ENCODE assay signal across 8 cellular contexts in the genomic region with DNA sequence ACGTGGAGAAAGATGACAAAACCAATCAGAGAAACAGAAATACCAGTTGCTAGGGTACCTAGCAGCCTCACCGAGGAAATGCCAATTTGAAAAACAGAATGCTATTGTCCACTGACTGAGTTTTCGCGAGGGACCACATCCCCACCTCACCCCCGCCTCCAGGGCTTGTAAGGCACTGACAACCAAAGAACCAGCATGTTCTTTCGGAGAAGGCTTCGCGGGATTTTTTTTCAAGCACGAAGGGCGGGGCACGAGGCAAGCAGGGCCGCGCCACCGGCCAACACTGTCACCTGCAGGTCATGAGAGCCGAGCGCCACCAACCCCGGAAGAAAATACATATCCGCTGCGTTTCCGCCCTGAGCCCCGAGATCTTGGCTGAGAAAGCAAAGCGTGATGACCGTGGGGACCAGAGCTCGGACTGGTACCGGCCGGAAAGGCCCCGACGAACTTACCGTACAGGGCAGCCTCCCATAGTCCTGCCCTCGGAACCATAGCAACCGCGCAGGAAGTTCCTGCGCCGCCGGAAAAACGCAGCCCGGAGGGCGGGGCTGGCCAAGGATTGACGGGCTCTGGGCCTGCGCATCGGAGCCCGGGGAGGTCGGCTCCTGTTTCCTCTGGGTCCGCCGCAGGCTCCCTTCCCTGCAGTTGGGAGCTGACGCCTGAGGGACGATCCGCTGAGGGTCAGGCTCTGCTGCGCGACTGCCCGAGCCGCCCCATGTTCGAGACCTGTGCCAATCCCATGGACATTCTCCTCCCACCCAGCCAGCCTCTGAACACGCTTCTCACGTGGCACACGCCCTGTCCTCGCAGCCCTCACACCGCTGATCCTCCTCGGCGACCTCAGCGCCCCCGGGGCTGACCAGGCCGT. TPM values are rescaled to one million over a fixed set of nuclear protein-coding genes. Genes with fewer than 3 reads are reported as not detected.
DNase-seq lines count a peak whose midpoint lies in the region; TF ChIP-seq lines count a peak whose summit lies in the region.

No MANE protein-coding gene starts in this region.

- no peaks in the 10 kb centered on the region for H3K36me3 Mint-ChIP-seq in HFFc6 (ENCODE audit: low read depth)
- H3K36me3 Mint-ChIP-seq in activated naive CD4-positive, alpha-beta T cell treated with anti-CD3 and anti-CD28 coated beads, Interleukin-2, amount 10 ng/mL, durations not matched to agents 7 days and 5 days, result no peaks in the 10 kb centered on the region

- H3K4me3 ChIP-seq in SJSA1, result peak overlapping the region; percentile 55

- peak overlapping the region; percentile 94 for H3K27ac Mint-ChIP-seq in HFFc6
- H3K27ac Mint-ChIP-seq in activated naive CD4-positive, alpha-beta T cell treated with anti-CD3 and anti-CD28 coated beads, Interleukin-2, amount 10 ng/mL, durations not matched to agents 7 days and 5 days, result peak overlapping the region; percentile 96

- no peaks in the 10 kb centered on the region for H3K36me3 ChIP-seq in SJSA1

- peaks cover 5% of the 10 kb centered on the region; the same call in 1 of the 2 replicates for H3K4me1 ChIP-seq in SJSA1 (replicated peaks)

- no peaks in the 10 kb centered on the region for H3K9me3 ChIP-seq in SJSA1 (replicated peaks)

- H3K27me3 ChIP-seq in SJSA1 (replicated peaks), result no peaks in the 10 kb centered on the region

- H3K9me3 Mint-ChIP-seq in HFFc6, result no peaks in the 10 kb centered on the region
- H3K9me3 Mint-ChIP-seq in activated naive CD4-positive, alpha-beta T cell treated with anti-CD3 and anti-CD28 coated beads, Interleukin-2, amount 10 ng/mL, durations not matched to agents 7 days and 5 days, result no peaks in the 10 kb centered on the region

- H3K27ac ChIP-seq in SJSA1, result peak overlapping the region; percentile 67

- POLR2A ChIA-PET in GM10248 (lab: Yijun Ruan, JAX), result no interaction called here

- peak; percentile 76 for DNase-seq in GM10248 (ENCODE audit: extremely low spot score)
- DNase-seq in HFFc6, result peak; percentile 81
- DNase-seq in MV-4-11 (lab: John Stamatoyannopoulos, UW), result peak; percentile 87
- peak; percentile 84 to 89 for DNase-seq in SJSA1 (ENCODE audit: low read depth in 1 of 2, low spot score in 2 of 2)
- peak; percentile 92 for DNase-seq in activated naive CD4-positive, alpha-beta T cell treated with anti-CD3 and anti-CD28 coated beads, Interleukin-2, amount 10 ng/mL, durations not matched to agents 7 days and 5 days
- DNase-seq in globus pallidus (ENCODE audit: low spot score), result peak; percentile 89
- DNase-seq in non-pigmented ciliary epithelial cell (ENCODE audit: low read depth), result peak; percentile 37
- DNase-seq in superior temporal gyrus (ENCODE audit: extremely low spot score), result peak; percentile 87

- peak overlapping the region; percentile 93 for H3K4me3 Mint-ChIP-seq in HFFc6
- peak overlapping the region; percentile 84 for H3K4me3 Mint-ChIP-seq in activated naive CD4-positive, alpha-beta T cell treated with anti-CD3 and anti-CD28 coated beads, Interleukin-2, amount 10 ng/mL, durations not matched to agents 7 days and 5 days

- TF ChIP-seq CTCF in GM10248 (IDR thresholded peaks at IDR 0.05; ENCODE audit: control extremely low read depth, extremely low read depth, low read depth, missing control alignments), result peak; percentile 45
- peak; percentile 34 for TF ChIP-seq CTCF in HFFc6 (IDR thresholded peaks at IDR 0.05)

- CTCF ChIA-PET in GM10248 (lab: Yijun Ruan, JAX), result interaction anchor here (0.8 to 1.2 kb wide), 2 partner anchors 11 to 17 kb away, joined by 3 to 4 read pairs; no protein-coding TSS in a partner anchor
- CTCF ChIA-PET in activated naive CD4-positive, alpha-beta T cell treated with anti-CD3 and anti-CD28 coated beads, Interleukin-2, amount 10 ng/mL, durations not matched to agents 7 days and 5 days (lab: Charles Lee), result no interaction called here

- H3K27me3 Mint-ChIP-seq in HFFc6 (ENCODE audit: insufficient read depth), result peaks cover 4% of the 10 kb centered on the region
- H3K27me3 Mint-ChIP-seq in activated naive CD4-positive, alpha-beta T cell treated with anti-CD3 and anti-CD28 coated beads, Interleukin-2, amount 10 ng/mL, durations not matched to agents 7 days and 5 days, result peaks cover 16% of the 10 kb centered on the region

- peaks cover 6% of the 10 kb centered on the region; the same call in 1 of the 2 replicates for H3K4me1 Mint-ChIP-seq in HFFc6 (ENCODE audit: low read depth)
- peaks cover 23% of the 10 kb centered on the region for H3K4me1 Mint-ChIP-seq in activated naive CD4-positive, alpha-beta T cell treated with anti-CD3 and anti-CD28 coated beads, Interleukin-2, amount 10 ng/mL, durations not matched to agents 7 days and 5 days

RNA-seq across cellular contexts. Expression of a gene that starts 59.2 kb away (rescaled TPM):
- 1 to 10 TPM in 3 of 6 experiments, under 1 TPM in 1, not detected in 2; 0.60 to 1.3 (median 1.2) TPM for total RNA-seq in HFFc6 (2021; fragmentation: NEBNext Ultra II Directional; extraction: Animal tissue kit (Norgen Biotek cat#: 25700))
- not detected in 2 replicates for total RNA-seq in SJSA1 (2014; rRNA removed; shearing (Covaris generic))

Comparison
In these comparisons a context has a peak if more than half of its experiments do, and no peak if none do; other contexts are left out.
1. Peak in every context shown above with its lines: DNase-seq, H3K4me3 ChIP-seq and H3K27ac ChIP-seq.
2. DNase-seq: peak in every context shown above with its lines; median percentile 92 in activated naive CD4-positive, alpha-beta T cell treated with anti-CD3 and anti-CD28 coated beads, Interleukin-2, amount 10 ng/mL, durations not matched to agents 7 days and 5 days; 89 in globus pallidus; 87 in MV-4-11; 87 in superior temporal gyrus; 86 in SJSA1; 81 in HFFc6; 76 in GM10248; 37 in non-pigmented ciliary epithelial cell.